Comparison of ENCODE assay signal across 1 cellular context in the genomic region with DNA sequence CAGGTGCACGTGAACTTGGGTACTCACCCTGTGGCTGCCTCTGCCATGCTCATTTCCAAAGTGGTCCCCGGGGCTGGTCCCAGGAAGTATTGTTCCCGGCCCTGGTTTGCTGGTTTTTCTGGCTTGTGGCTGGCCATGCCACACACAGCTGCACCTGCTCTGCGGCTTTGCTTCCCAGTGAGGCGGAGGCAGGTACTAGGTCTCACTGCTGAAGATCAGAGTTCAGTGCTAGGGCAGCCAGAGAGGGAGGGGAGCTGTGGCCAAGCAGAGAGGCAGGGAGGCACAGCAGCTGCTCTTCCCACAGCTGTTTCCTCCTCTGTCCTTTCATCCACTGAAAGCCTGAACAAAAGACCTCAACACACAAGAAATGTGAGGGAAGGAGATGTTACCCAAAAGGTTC.
TF ChIP-seq lines count a peak whose summit lies in the region.

No MANE protein-coding gene starts in this region.

TF ChIP-seq in GM23338, 12 proteins besides CTCF, POLR2A, EP300 and RAD21 (continued from another document):
- TF ChIP-seq ZNF331 (CRISPR knock-in tag; IDR thresholded peaks at IDR 0.05; ENCODE audit: low read depth), result no peak
- no peak for TF ChIP-seq EZH2 (IDR thresholded peaks at IDR 0.05; ENCODE audit: low read depth, unreplicated experiment)
TF ChIP-seq in GM23338: peak in this region for 0.
